Comparison of ENCODE assay signal across 8 cellular contexts in the genomic region with DNA sequence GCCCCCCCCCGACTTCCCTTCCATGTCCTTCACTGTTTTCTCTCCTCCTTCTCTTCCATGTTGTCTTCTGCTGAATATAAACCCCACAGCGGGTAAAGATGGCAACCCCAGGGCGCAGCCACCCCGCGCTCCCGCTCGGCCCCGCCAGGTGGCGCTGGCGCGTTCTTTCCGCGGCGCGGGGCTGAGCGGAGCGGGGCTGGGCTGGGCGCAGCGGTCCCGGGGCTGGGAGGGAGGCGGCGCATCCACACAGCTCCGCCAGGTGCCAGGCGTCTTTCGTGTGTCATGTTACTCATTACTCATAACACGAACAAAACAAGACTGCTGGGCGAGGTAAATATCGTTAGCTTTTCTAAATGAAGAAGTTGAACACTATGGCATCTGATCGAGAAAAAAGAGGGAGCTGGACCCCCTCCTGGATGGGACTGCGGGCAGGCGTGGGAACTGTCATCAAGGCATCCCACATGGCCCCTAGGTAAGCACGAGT.
A peak's percentile ranks its signal among the peaks of the same experiment; 100 is the strongest.
DNase-seq lines count a peak whose midpoint lies in the region; ATAC-seq, FAIRE-seq and TF ChIP-seq lines count a peak whose summit lies in the region.

No MANE protein-coding gene starts in this region.

- BruUV-seq in HepG2 (replicated peaks; lab: Mats Ljungman, UMichigan): no TSS peak

- no peak overlapping the region for H2AFZ ChIP-seq in HepG2 (ENCODE audit: low read length)

- ATAC-seq in HepG2 (peak; percentile 65), GM18517 (IDR thresholded peaks at IDR 0.05; ENCODE audit: unreplicated experiment) (no peak), GM19397 (IDR thresholded peaks at IDR 0.05; ENCODE audit: unreplicated experiment) (no peak)

- H3K9me3 ChIP-seq in cardiac muscle cell (ENCODE audit: low read depth): no peaks in the 10 kb centered on the region
- no peaks in the 10 kb centered on the region for H3K9me3 ChIP-seq in ascending aorta
- no peaks in the 10 kb centered on the region for H3K9me3 ChIP-seq in HepG2 (ENCODE audit: low read length)

- POLR2A ChIA-PET in HepG2 (lab: Yijun Ruan, JAX): no interaction called here

- H3K4me3 ChIP-seq in cardiac muscle cell (no peak overlapping the region), ascending aorta (no peak overlapping the region), HepG2 (replicated peaks in 1 of 3; ENCODE audit: insufficient read depth in 1 of 3, low read depth in 2 of 3, low read length in 3 of 3) (no peak overlapping the region)

- peaks cover 68% of the 10 kb centered on the region for H3K27me3 ChIP-seq in cardiac muscle cell
- no peaks in the 10 kb centered on the region for H3K27me3 ChIP-seq in ascending aorta
- H3K27me3 ChIP-seq in HepG2 (ENCODE audit: control insufficient read depth in 1 of 2, insufficient read depth in 2 of 2, low read length in 2 of 2): peaks cover 0 to 42% of the 10 kb centered on the region in 2 experiments; a peak in 4 of 5 replicates

- no peak for TF ChIP-seq RAD21 in HepG2 (CRISPR knock-in tag; IDR thresholded peaks at IDR 0.05)

- no peak overlapping the region for H3K27ac ChIP-seq in cardiac muscle cell
- H3K27ac ChIP-seq in ascending aorta: no peak overlapping the region
- H3K27ac ChIP-seq in HepG2 (ENCODE audit: extremely low read length, insufficient read depth, low read length): no peak overlapping the region

- no peak for TF ChIP-seq POLR2A in HepG2 (IDR thresholded peaks at IDR 0.05; ENCODE audit: insufficient read depth in 1 of 2, low read depth in 2 of 2, low read length in 2 of 2)

- TF ChIP-seq EP300 in HepG2 (IDR thresholded peaks at IDR 0.05; ENCODE audit: low read depth in 2 of 2, low read length in 2 of 2) (no peak), HepG2 (CRISPR knock-in tag; IDR thresholded peaks at IDR 0.05; ENCODE audit: borderline replicate concordance) (no peak)

- no peaks in the 10 kb centered on the region for H3K4me1 ChIP-seq in cardiac muscle cell (ENCODE audit: low read depth)
- H3K4me1 ChIP-seq in ascending aorta: peaks cover 0 to 6% of the 10 kb centered on the region in 2 donors
- H3K4me1 ChIP-seq in HepG2 (ENCODE audit: insufficient read depth, low read length): no peaks in the 10 kb centered on the region

- no peak overlapping the region for H3K9ac ChIP-seq in HepG2 (ENCODE audit: insufficient read depth, low read depth, low read length)

- no peaks in the 10 kb centered on the region for H3K36me3 ChIP-seq in cardiac muscle cell
- no peaks in the 10 kb centered on the region for H3K36me3 ChIP-seq in ascending aorta
- H3K36me3 ChIP-seq in HepG2 (replicated peaks in 1 of 2; ENCODE audit: control insufficient read depth in 1 of 2, insufficient read depth in 2 of 2, low read length in 2 of 2): no peaks in the 10 kb centered on the region

- H4K20me1 ChIP-seq in HepG2 (ENCODE audit: insufficient read depth, low read length): no peaks in the 10 kb centered on the region

- WGBS in HepG2 (ENCODE audit: low lambda C conversion rate): 26% methylated on average over 22 of the region's 32 CpGs

- DNase-seq in cardiac muscle cell (ENCODE audit: low read depth in 1 of 2, low spot score in 1 of 2) (peak; percentile 52 to 60), cardiac septum (ENCODE audit: low spot score) (no peak), HT1080 (ENCODE audit: low read depth) (peak; percentile 31), ascending aorta (ENCODE audit: low spot score in 2 of 2) (no peak), HepG2 (ENCODE audit: low spot score) (no peak), middle frontal gyrus (ENCODE audit: extremely low spot score, low spot score) (no peak)

- TF ChIP-seq CTCF in cardiac muscle cell (IDR thresholded peaks at IDR 0.05; ENCODE audit: low read depth, low read length): peak; percentile 72
- peak in 2 of 3 experiments; percentile 5 to 25 for TF ChIP-seq CTCF in ascending aorta (IDR thresholded peaks at IDR 0.05)
- peak; percentile 37; the same call in 1 of the 2 replicates for TF ChIP-seq CTCF in HepG2 (CRISPR knock-in tag; IDR thresholded peaks at IDR 0.05)

- in situ Hi-C loops in HepG2 (cut with HindIII; ENCODE audit: extremely low pct_ligation_motif_present, low pct_unique_long_range_greater_than_20kb): loop anchor here (25.0 kb wide), 1 partner anchor 1371 kb away; no protein-coding TSS in a partner anchor

- CTCF ChIA-PET in HepG2 (lab: Yijun Ruan, JAX; ENCODE audit: low intra/inter-chr PET ratio, low total read pairs): no interaction called here

- H3K79me2 ChIP-seq in HepG2 (ENCODE audit: insufficient read depth, low read length): no peaks in the 10 kb centered on the region

- intact Hi-C loops in cardiac septum (cut with DNase I) (no loop called here), ascending aorta (cut with DNase I) (no loop called here), HepG2 (cut with micrococcal nuclease; ENCODE audit: unreplicated experiment) (loop anchor here (5.0 kb wide), 1 partner anchor 336 kb away; no protein-coding TSS in a partner anchor)

- FAIRE-seq in HepG2 (lab: Jason Lieb, UNC): no peak

- no peak overlapping the region for H3K4me2 ChIP-seq in HepG2 (ENCODE audit: low read depth, low read length)

TF ChIP-seq in HepG2, 621 proteins besides CTCF, POLR2A, EP300 and RAD21 (continues in another document):
- TF ChIP-seq YY1 (IDR thresholded peaks at IDR 0.05; ENCODE audit: insufficient read depth, insufficient replicate concordance, low read depth, low read length): peak; percentile 48
- TF ChIP-seq, protein P1, sequence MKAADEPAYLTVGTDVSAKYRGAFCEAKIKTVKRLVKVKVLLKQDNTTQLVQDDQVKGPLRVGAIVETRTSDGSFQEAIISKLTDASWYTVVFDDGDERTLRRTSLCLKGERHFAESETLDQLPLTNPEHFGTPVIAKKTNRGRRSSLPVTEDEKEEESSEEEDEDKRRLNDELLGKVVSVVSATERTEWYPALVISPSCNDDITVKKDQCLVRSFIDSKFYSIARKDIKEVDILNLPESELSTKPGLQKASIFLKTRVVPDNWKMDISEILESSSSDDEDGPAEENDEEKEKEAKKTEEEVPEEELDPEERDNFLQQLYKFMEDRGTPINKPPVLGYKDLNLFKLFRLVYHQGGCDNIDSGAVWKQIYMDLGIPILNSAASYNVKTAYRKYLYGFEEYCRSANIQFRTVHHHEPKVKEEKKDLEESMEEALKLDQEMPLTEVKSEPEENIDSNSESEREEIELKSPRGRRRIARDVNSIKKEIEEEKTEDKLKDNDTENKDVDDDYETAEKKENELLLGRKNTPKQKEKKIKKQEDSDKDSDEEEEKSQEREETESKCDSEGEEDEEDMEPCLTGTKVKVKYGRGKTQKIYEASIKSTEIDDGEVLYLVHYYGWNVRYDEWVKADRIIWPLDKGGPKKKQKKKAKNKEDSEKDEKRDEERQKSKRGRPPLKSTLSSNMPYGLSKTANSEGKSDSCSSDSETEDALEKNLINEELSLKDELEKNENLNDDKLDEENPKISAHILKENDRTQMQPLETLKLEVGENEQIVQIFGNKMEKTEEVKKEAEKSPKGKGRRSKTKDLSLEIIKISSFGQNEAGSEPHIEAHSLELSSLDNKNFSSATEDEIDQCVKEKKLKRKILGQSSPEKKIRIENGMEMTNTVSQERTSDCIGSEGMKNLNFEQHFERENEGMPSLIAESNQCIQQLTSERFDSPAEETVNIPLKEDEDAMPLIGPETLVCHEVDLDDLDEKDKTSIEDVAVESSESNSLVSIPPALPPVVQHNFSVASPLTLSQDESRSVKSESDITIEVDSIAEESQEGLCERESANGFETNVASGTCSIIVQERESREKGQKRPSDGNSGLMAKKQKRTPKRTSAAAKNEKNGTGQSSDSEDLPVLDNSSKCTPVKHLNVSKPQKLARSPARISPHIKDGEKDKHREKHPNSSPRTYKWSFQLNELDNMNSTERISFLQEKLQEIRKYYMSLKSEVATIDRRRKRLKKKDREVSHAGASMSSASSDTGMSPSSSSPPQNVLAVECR (CRISPR knock-in tag; IDR thresholded peaks at IDR 0.05; ENCODE audit: borderline replicate concordance): no peak
- TF ChIP-seq, protein P2, sequence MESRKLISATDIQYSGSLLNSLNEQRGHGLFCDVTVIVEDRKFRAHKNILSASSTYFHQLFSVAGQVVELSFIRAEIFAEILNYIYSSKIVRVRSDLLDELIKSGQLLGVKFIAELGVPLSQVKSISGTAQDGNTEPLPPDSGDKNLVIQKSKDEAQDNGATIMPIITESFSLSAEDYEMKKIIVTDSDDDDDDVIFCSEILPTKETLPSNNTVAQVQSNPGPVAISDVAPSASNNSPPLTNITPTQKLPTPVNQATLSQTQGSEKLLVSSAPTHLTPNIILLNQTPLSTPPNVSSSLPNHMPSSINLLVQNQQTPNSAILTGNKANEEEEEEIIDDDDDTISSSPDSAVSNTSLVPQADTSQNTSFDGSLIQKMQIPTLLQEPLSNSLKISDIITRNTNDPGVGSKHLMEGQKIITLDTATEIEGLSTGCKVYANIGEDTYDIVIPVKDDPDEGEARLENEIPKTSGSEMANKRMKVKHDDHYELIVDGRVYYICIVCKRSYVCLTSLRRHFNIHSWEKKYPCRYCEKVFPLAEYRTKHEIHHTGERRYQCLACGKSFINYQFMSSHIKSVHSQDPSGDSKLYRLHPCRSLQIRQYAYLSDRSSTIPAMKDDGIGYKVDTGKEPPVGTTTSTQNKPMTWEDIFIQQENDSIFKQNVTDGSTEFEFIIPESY (CRISPR knock-in tag; IDR thresholded peaks at IDR 0.05): peak; percentile 53; the same call in 1 of the 2 replicates
- TF ChIP-seq, protein P3, sequence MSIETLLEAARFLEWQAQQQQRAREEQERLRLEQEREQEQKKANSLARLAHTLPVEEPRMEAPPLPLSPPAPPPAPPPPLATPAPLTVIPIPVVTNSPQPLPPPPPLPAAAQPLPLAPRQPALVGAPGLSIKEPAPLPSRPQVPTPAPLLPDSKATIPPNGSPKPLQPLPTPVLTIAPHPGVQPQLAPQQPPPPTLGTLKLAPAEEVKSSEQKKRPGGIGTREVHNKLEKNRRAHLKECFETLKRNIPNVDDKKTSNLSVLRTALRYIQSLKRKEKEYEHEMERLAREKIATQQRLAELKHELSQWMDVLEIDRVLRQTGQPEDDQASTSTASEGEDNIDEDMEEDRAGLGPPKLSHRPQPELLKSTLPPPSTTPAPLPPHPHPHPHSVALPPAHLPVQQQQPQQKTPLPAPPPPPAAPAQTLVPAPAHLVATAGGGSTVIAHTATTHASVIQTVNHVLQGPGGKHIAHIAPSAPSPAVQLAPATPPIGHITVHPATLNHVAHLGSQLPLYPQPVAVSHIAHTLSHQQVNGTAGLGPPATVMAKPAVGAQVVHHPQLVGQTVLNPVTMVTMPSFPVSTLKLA (IDR thresholded peaks at IDR 0.05): no peak

Comparison
In these comparisons a context has a peak if more than half of its experiments do, and no peak if none do; other contexts are left out.
1. DNase-seq: peak in cardiac muscle cell (2 of 2) and HT1080 (single experiment); none in cardiac septum (single experiment), ascending aorta (0 of 2), HepG2 (single experiment) and middle frontal gyrus (single experiment).
2. CTCF ChIP-seq: peak in every context shown above with its lines; median percentile 72 in cardiac muscle cell; 37 in HepG2; 15 in ascending aorta.